ENCODE assay signal across 1 cellular context in the genomic region with DNA sequence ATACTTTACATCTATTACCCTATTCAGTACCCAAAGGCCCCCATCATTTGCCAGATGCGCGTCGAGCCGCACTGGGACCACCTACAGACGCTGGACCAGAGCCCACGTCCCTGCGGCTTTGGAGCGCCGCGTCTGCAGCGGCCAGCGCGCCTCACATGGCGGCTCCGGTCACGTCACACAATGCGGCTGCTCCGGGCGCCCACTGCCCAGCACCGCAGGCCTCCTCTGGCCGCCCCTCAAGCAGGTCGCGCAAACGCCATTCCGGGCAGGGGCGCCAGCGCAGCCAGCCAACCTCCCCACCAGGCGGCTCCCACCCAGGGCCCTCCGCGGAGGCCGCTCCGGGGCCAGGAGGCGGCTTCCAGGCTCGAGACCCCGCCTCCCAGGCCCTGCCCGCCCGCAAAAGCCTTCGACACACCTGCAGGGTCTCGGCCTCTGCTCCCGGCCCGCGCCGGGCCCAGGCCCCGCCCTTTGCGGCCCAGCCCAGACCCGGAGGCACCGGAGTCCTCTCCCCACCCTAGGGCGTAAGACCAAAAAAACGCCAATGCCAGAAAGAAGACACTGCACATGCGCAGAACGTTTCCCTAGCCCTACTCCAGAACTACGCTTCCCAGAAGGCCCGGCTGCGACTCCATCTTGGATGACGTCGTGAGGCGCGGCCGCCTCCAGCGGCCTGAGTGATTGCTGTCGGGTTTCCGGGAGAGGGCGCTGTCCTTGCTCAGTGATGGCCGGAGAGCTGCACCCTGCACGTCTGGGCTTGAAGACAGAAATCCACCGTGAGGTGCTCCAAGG.
TF ChIP-seq lines count a peak whose summit lies in the region.

Gene ZNF25 (minus strand): TSS at position 557 of the 789 bp plus-strand sequence. CDS start 4,925 bp downstream, outside the sequence.

TF ChIP-seq in SK-N-SH, 30 proteins besides CTCF, POLR2A, EP300 and RAD21 (continued from another document):
- TF ChIP-seq REST (IDR thresholded peaks at IDR 0.05; ENCODE audit: low read depth, low read length) (no peak), SMC3 (IDR thresholded peaks at IDR 0.05; ENCODE audit: low read depth, low read length) (peak; percentile 65), TEAD4 (IDR thresholded peaks at IDR 0.05; ENCODE audit: borderline replicate concordance, insufficient read depth) (no peak), MXI1 (IDR thresholded peaks at IDR 0.05; ENCODE audit: low read depth, low read length) (peak; percentile 66), FOXM1 (IDR thresholded peaks at IDR 0.05; ENCODE audit: low read depth) (no peak), PBX3 (IDR thresholded peaks at IDR 0.05) (peak; percentile 46; the same call in 1 of the 2 replicates), TAF1 (IDR thresholded peaks at IDR 0.05; ENCODE audit: borderline replicate concordance, low read depth, low read length) (peak; percentile 50; the same call in 1 of the 2 replicates), RFX5 (IDR thresholded peaks at IDR 0.05; ENCODE audit: low read length) (no peak), IRF3 (IDR thresholded peaks at IDR 0.05; ENCODE audit: low read depth, low read length) (no peak), YY1 (IDR thresholded peaks at IDR 0.05; ENCODE audit: low read depth) (peak; percentile 98), RCOR1 (IDR thresholded peaks at IDR 0.05; ENCODE audit: low read length) (peak; percentile 27; the same call in 1 of the 2 replicates), POLR2AphosphoS5 (IDR thresholded peaks at IDR 0.05; ENCODE audit: low read depth, low read length) (peak; percentile 78), ELF1 (IDR thresholded peaks at IDR 0.05) (peak; percentile 51; the same call in 1 of the 2 replicates), RXRA (IDR thresholded peaks at IDR 0.05; ENCODE audit: borderline replicate concordance, low read depth) (no peak), EZH2phosphoT487 (IDR thresholded peaks at IDR 0.05; ENCODE audit: borderline replicate concordance, low read depth) (no peak), CHD2 (IDR thresholded peaks at IDR 0.05; ENCODE audit: low read length, partially characterized antibody) (peak; percentile 83)
TF ChIP-seq in SK-N-SH: peak in this region for 12.
